ENCODE assay signal across 19 cellular contexts in genomic region chr22:24978308-24978707, GRCh38. TPM values are rescaled to one million over a fixed set of nuclear protein-coding genes. Genes with fewer than 3 reads are reported as not detected.
DNase-seq lines count a peak whose midpoint lies in the region; ATAC-seq and TF ChIP-seq lines count a peak whose summit lies in the region.
"Had no signal": no experiment of that assay in that cellular context is flagged by ENCODE, and none has a peak within 500 bp of the region (broad histone marks: within the 10 kb centered on the region; RNA-seq: fewer than 3 reads in every experiment).

No MANE protein-coding gene starts in this region.

- TF ChIP-seq CTCF in natural killer cell (IDR thresholded peaks at IDR 0.05) (no peak), esophagus squamous epithelium (IDR thresholded peaks at IDR 0.05) (no peak), progenitor cell of endocrine pancreas (IDR thresholded peaks at IDR 0.05; ENCODE audit: unreplicated experiment) (no peak), vagina (IDR thresholded peaks at IDR 0.05) (no peak)

- ATAC-seq in natural killer cell treated with Interleukin-12 subunit alpha and Interleukin-12 subunit beta and Interleukin-15 and Interleukin-18, amount 100 ng/mL, for 72 hours = no peak
- no peak for ATAC-seq in natural killer cell
- no peak for ATAC-seq in GM19463 (IDR thresholded peaks at IDR 0.05; ENCODE audit: unreplicated experiment)
- ATAC-seq: activated CD8-positive, alpha-beta T cell treated with anti-CD3 and anti-CD28 coated beads, Interleukin-2, amount 10 ng/mL, durations not matched to agents 7 days and 5 days; PC-3 had no signal

- H3K4me3 Mint-ChIP-seq in natural killer cell treated with Interleukin-12 subunit alpha and Interleukin-12 subunit beta and Interleukin-15 and Interleukin-18, amount 100 ng/mL, for 72 hours = no peak overlapping the region
- H3K4me3 Mint-ChIP-seq in natural killer cell (no peak overlapping the region), progenitor cell of endocrine pancreas (ENCODE audit: low read depth) (no peak overlapping the region)
- H3K4me3 Mint-ChIP-seq: activated CD8-positive, alpha-beta T cell treated with anti-CD3 and anti-CD28 coated beads, Interleukin-2, amount 10 ng/mL, durations not matched to agents 7 days and 5 days; CD8-positive, alpha-beta memory T cell had no signal

- H3K36me3 ChIP-seq in esophagus squamous epithelium = no peaks in the 10 kb centered on the region
- H3K36me3 ChIP-seq in vagina = no peaks in the 10 kb centered on the region

- H3K9me3 ChIP-seq in esophagus squamous epithelium (no peaks in the 10 kb centered on the region), vagina (no peaks in the 10 kb centered on the region)

- H3K4me1 Mint-ChIP-seq in natural killer cell treated with Interleukin-12 subunit alpha and Interleukin-12 subunit beta and Interleukin-15 and Interleukin-18, amount 100 ng/mL, for 72 hours (ENCODE audit: low read depth in 2 of 2) = no peaks in the 10 kb centered on the region
- H3K4me1 Mint-ChIP-seq in natural killer cell (no peaks in the 10 kb centered on the region), progenitor cell of endocrine pancreas (ENCODE audit: low read depth) (peaks cover 12% of the 10 kb centered on the region)
- H3K4me1 Mint-ChIP-seq: CD8-positive, alpha-beta memory T cell had no signal

- H3K27ac Mint-ChIP-seq in natural killer cell treated with Interleukin-12 subunit alpha and Interleukin-12 subunit beta and Interleukin-15 and Interleukin-18, amount 100 ng/mL, for 72 hours = no peak overlapping the region
- no peak overlapping the region for H3K27ac Mint-ChIP-seq in natural killer cell
- peak overlapping the region; percentile 74 for H3K27ac Mint-ChIP-seq in progenitor cell of endocrine pancreas
- H3K27ac Mint-ChIP-seq: activated CD8-positive, alpha-beta T cell treated with anti-CD3 and anti-CD28 coated beads, Interleukin-2, amount 10 ng/mL, durations not matched to agents 7 days and 5 days; CD8-positive, alpha-beta memory T cell had no signal

- no peaks in the 10 kb centered on the region for H3K27me3 ChIP-seq in esophagus squamous epithelium
- H3K27me3 ChIP-seq in vagina = no peaks in the 10 kb centered on the region

- H3K36me3 Mint-ChIP-seq in natural killer cell treated with Interleukin-12 subunit alpha and Interleukin-12 subunit beta and Interleukin-15 and Interleukin-18, amount 100 ng/mL, for 72 hours = no peaks in the 10 kb centered on the region
- no peaks in the 10 kb centered on the region for H3K36me3 Mint-ChIP-seq in natural killer cell
- peaks cover 2% of the 10 kb centered on the region for H3K36me3 Mint-ChIP-seq in progenitor cell of endocrine pancreas (ENCODE audit: insufficient read depth)
- H3K36me3 Mint-ChIP-seq: CD8-positive, alpha-beta memory T cell had no signal

- H3K27ac ChIP-seq in esophagus squamous epithelium = peak overlapping the region; percentile 90 to 98 (median 96)
- peak overlapping the region; percentile 90 for H3K27ac ChIP-seq in vagina

- DNase-seq in natural killer cell treated with Interleukin-12 subunit alpha and Interleukin-12 subunit beta and Interleukin-15 and Interleukin-18, amount 100 ng/mL, for 72 hours (ENCODE audit: low spot score) = peak; percentile 1
- no peak for DNase-seq in natural killer cell
- DNase-seq in esophagus squamous epithelium (lab: John Stamatoyannopoulos, UW) = no peak
- DNase-seq in progenitor cell of endocrine pancreas (ENCODE audit: low spot score, unreplicated experiment) = no peak
- DNase-seq in vagina (ENCODE audit: extremely low spot score in 2 of 2) = no peak
- DNase-seq in GM19238 (ENCODE audit: insufficient read length, low spot score) = no peak
- no peak for DNase-seq in effector CD4-positive, alpha-beta T cell
- DNase-seq: activated CD8-positive, alpha-beta T cell treated with anti-CD3 and anti-CD28 coated beads, Interleukin-2, amount 10 ng/mL, durations not matched to agents 7 days and 5 days; CD8-positive, alpha-beta memory T cell; NCI-H187; NCI-H510A treated with DMSO at 0.1 percent for 48 hours; PC-3; stimulated activated CD4-positive, alpha-beta T cell treated with anti-CD3 and anti-CD28 coated beads, Interleukin-15, amount 100 ng/mL, for 24 hours had no signal

- WGBS in esophagus squamous epithelium, 2 donors = 85 to 100% methylated on average over 1 of the region's 1 CpG

- no peak overlapping the region for H3K4me3 ChIP-seq in esophagus squamous epithelium
- no peak overlapping the region for H3K4me3 ChIP-seq in vagina

- intact Hi-C loops in natural killer cell (cut with micrococcal nuclease) (no loop called here), esophagus squamous epithelium (cut with DNase I) (no loop called here), vagina (cut with DNase I) (no loop called here)

- TF ChIP-seq POLR2A in esophagus squamous epithelium (IDR thresholded peaks at IDR 0.05) = no peak
- no peak for TF ChIP-seq POLR2A in vagina (IDR thresholded peaks at IDR 0.05)

- peaks cover 44 to 96% (median 56%) of the 10 kb centered on the region in 3 donors for H3K4me1 ChIP-seq in esophagus squamous epithelium
- H3K4me1 ChIP-seq in vagina = peaks cover 54% of the 10 kb centered on the region

- H3K9me3 Mint-ChIP-seq in natural killer cell treated with Interleukin-12 subunit alpha and Interleukin-12 subunit beta and Interleukin-15 and Interleukin-18, amount 100 ng/mL, for 72 hours = no peaks in the 10 kb centered on the region
- no peaks in the 10 kb centered on the region for H3K9me3 Mint-ChIP-seq in natural killer cell
- H3K9me3 Mint-ChIP-seq in progenitor cell of endocrine pancreas (ENCODE audit: low read depth) = no peaks in the 10 kb centered on the region
- H3K9me3 Mint-ChIP-seq: CD8-positive, alpha-beta memory T cell had no signal

- no peaks in the 10 kb centered on the region for H3K27me3 Mint-ChIP-seq in natural killer cell treated with Interleukin-12 subunit alpha and Interleukin-12 subunit beta and Interleukin-15 and Interleukin-18, amount 100 ng/mL, for 72 hours
- H3K27me3 Mint-ChIP-seq in natural killer cell (ENCODE audit: low read depth in 2 of 2) (peaks cover 0 to 2% of the 10 kb centered on the region in 2 donors), progenitor cell of endocrine pancreas (no peaks in the 10 kb centered on the region)

RNA-seq across cellular contexts. Expression of gene KIAA1671, which starts 25.8 kb away (rescaled TPM):
- 10 to 100 TPM; 11.7 to 21.3 TPM for total RNA-seq in natural killer cell treated with Interleukin-12 subunit alpha and Interleukin-12 subunit beta and Interleukin-15 and Interleukin-18, amount 100 ng/mL, for 72 hours
- total RNA-seq in natural killer cell (10 to 100 TPM in 1 of 3 donors, 1 to 10 TPM in 2; 3.6 to 24.0 (median 7.3) TPM), esophagus squamous epithelium (10 to 100 TPM; 43.1 to 73.2 (median 47.5) TPM), progenitor cell of endocrine pancreas (57.1 and 62.1 TPM in 2 replicates), vagina (54.0 TPM)

RNA-seq across cellular contexts. Expression of gene LHFPL7, which starts 31.8 kb away (rescaled TPM):
- not detected for total RNA-seq in natural killer cell treated with Interleukin-12 subunit alpha and Interleukin-12 subunit beta and Interleukin-15 and Interleukin-18, amount 100 ng/mL, for 72 hours
- total RNA-seq in natural killer cell (not detected), esophagus squamous epithelium (not detected), progenitor cell of endocrine pancreas (not detected in 2 replicates), vagina (not detected)
- total RNA-seq: activated CD8-positive, alpha-beta T cell treated with anti-CD3 and anti-CD28 coated beads, Interleukin-2, amount 10 ng/mL, durations not matched to agents 7 days and 5 days; CD8-positive, alpha-beta memory T cell; Daoy; dermis blood vessel endothelial cell; mesenteric fat pad; osteocyte; PC-3; temporal lobe had no signal
